18 cellular contexts compared by ENCODE assay signal in genomic region chr22:20865331-20865730, GRCh38. TPM values are rescaled to one million over a fixed set of nuclear protein-coding genes. Genes with fewer than 3 reads are reported as not detected.
DNase-seq lines count a peak whose midpoint lies in the region; ATAC-seq and TF ChIP-seq lines count a peak whose summit lies in the region.
"Had no signal": no experiment of that assay in that cellular context is flagged by ENCODE, and none has a peak within 500 bp of the region (broad histone marks: within the 10 kb centered on the region; RNA-seq: fewer than 3 reads in every experiment).

No MANE protein-coding gene starts in this region.

- no peak overlapping the region for H2BK20ac ChIP-seq in IMR-90 (ENCODE audit: low read depth, low read length)

- in situ Hi-C loops in IMR-90 (cut with MboI; ENCODE audit: low sequenced_read_pairs): no loop called here

- peaks cover 49% of the 10 kb centered on the region for H3K9me1 ChIP-seq in IMR-90 (ENCODE audit: insufficient read depth, low read length)

- H3K4me2 ChIP-seq in IMR-90 (ENCODE audit: low read depth, low read length) (no peak overlapping the region), hepatocyte (no peak overlapping the region)

- no peak overlapping the region for H2BK120ac ChIP-seq in IMR-90 (ENCODE audit: low read depth, low read length)

- no peak for DNase-seq in CD8-positive, alpha-beta memory T cell
- DNase-seq in IMR-90 (no peak), hepatocyte (ENCODE audit: low spot score) (no peak), HPDE6-E6E7 (ENCODE audit: extremely low spot score) (no peak), caudate nucleus (lab: John Stamatoyannopoulos, UW) (no peak)
- no peak for DNase-seq in stimulated activated effector memory CD8-positive, alpha-beta T cell treated with anti-CD3 and anti-CD28 coated beads, Interleukin-12 subunit alpha, Interleukin-12 subunit beta, amount 100 ng/mL, for 72 hours (ENCODE audit: low spot score in 2 of 2)
- DNase-seq: ACHN; BE2C; C1 segment of cervical spinal cord; CD4-positive, alpha-beta T cell; DMS153; DMS79; GDM1; KG1 had no signal

- dilution Hi-C loops in IMR-90 (cut with HindIII; ENCODE audit: low sequenced_read_pairs, unreplicated experiment): no loop called here

- H3K4ac ChIP-seq in IMR-90 (ENCODE audit: low read depth, low read length): no peak overlapping the region

- no peak overlapping the region for H3K9ac ChIP-seq in IMR-90 (ENCODE audit: low read depth, low read length)

- peak overlapping the region; percentile 10 for H2AK9ac ChIP-seq in IMR-90 (replicated peaks; ENCODE audit: low read depth, low read length, poor library complexity)

- no peak for TF ChIP-seq POLR2A in IMR-90 (IDR thresholded peaks at IDR 0.05; ENCODE audit: low read depth, low read length)

- CTCF ChIA-PET in CD8-positive, alpha-beta memory T cell (lab: Charles Lee): no interaction called here
- CTCF ChIA-PET in IMR-90 (lab: Yijun Ruan, JAX): interaction anchor here (1.2 to 1.4 kb wide), 2 partner anchors 8 to 20 kb away, joined by 3 to 5 read pairs; no protein-coding TSS in a partner anchor

- no peaks in the 10 kb centered on the region for H3K9me3 ChIP-seq in CD8-positive, alpha-beta memory T cell (ENCODE audit: low read length)
- H3K9me3 ChIP-seq in IMR-90 (ENCODE audit: control insufficient read depth, insufficient read depth, low read length): no peaks in the 10 kb centered on the region
- H3K9me3 ChIP-seq in hepatocyte (ENCODE audit: low read depth): no peaks in the 10 kb centered on the region
- H3K9me3 ChIP-seq: BE2C, HAP-1 had no signal

- TF ChIP-seq RAD21 in IMR-90 (IDR thresholded peaks at IDR 0.05; ENCODE audit: low read length): no peak

- H3K4me1 ChIP-seq in CD8-positive, alpha-beta memory T cell (ENCODE audit: insufficient read depth, low read length): peaks cover 48% of the 10 kb centered on the region
- peaks cover 25% of the 10 kb centered on the region for H3K4me1 ChIP-seq in IMR-90 (ENCODE audit: control insufficient read depth, insufficient read depth, low read length)
- peaks cover 25% of the 10 kb centered on the region for H3K4me1 ChIP-seq in hepatocyte (ENCODE audit: insufficient read depth)
- H3K4me1 ChIP-seq: HAP-1 had no signal

- H2BK5ac ChIP-seq in IMR-90 (ENCODE audit: low read depth, low read length, poor library complexity, severe bottlenecking): no peak overlapping the region

- H3K27me3 ChIP-seq in CD8-positive, alpha-beta memory T cell (ENCODE audit: insufficient read depth, low read length, poor library complexity, severe bottlenecking): no peaks in the 10 kb centered on the region
- H3K27me3 ChIP-seq in IMR-90 (ENCODE audit: control insufficient read depth, insufficient read depth, low read length) (no peaks in the 10 kb centered on the region), hepatocyte (no peaks in the 10 kb centered on the region)
- H3K27me3 ChIP-seq: BE2C had no signal

- no peak overlapping the region for H2BK15ac ChIP-seq in IMR-90 (ENCODE audit: low read depth, low read length)

- H3K36me3 ChIP-seq in CD8-positive, alpha-beta memory T cell (ENCODE audit: insufficient read depth, low read length): peaks cover 3% of the 10 kb centered on the region
- H3K36me3 ChIP-seq in IMR-90 (ENCODE audit: control insufficient read depth, insufficient read depth, low read length) (peaks cover 14% of the 10 kb centered on the region), hepatocyte (replicated peaks; ENCODE audit: insufficient read depth, low read depth) (no peaks in the 10 kb centered on the region)

- no TSS peak for BruUV-seq in IMR-90 (replicated peaks; lab: Mats Ljungman, UMichigan)

- H3K4me3 Mint-ChIP-seq in CD8-positive, alpha-beta memory T cell: no peak overlapping the region
- H3K4me3 Mint-ChIP-seq in stimulated activated effector memory CD8-positive, alpha-beta T cell treated with anti-CD3 and anti-CD28 coated beads, Interleukin-12 subunit alpha, Interleukin-12 subunit beta, amount 100 ng/mL, for 72 hours: no peak overlapping the region
- H3K4me3 Mint-ChIP-seq: CD4-positive, alpha-beta T cell; IgD-negative memory B cell had no signal

- H2AFZ ChIP-seq in IMR-90 (replicated peaks; ENCODE audit: low read length, poor library complexity) (no peak overlapping the region), hepatocyte (no peak overlapping the region)

- H3K79me1 ChIP-seq in IMR-90 (ENCODE audit: low read depth in 1 of 2, low read length in 2 of 2): peaks cover 37 to 78% of the 10 kb centered on the region in 2 experiments; a peak in 3 of 4 replicates

- peaks cover 20% of the 10 kb centered on the region for H4K20me1 ChIP-seq in IMR-90 (ENCODE audit: insufficient read depth, low read length)
- no peaks in the 10 kb centered on the region for H4K20me1 ChIP-seq in hepatocyte (ENCODE audit: insufficient read depth, poor library complexity, severe bottlenecking)

- H3K9me3 Mint-ChIP-seq in CD8-positive, alpha-beta memory T cell: no peaks in the 10 kb centered on the region
- H3K9me3 Mint-ChIP-seq in stimulated activated effector memory CD8-positive, alpha-beta T cell treated with anti-CD3 and anti-CD28 coated beads, Interleukin-12 subunit alpha, Interleukin-12 subunit beta, amount 100 ng/mL, for 72 hours: no peaks in the 10 kb centered on the region
- H3K9me3 Mint-ChIP-seq: CD4-positive, alpha-beta T cell had no signal

- peak overlapping the region; percentile 14 for H3K27ac ChIP-seq in CD8-positive, alpha-beta memory T cell (ENCODE audit: low read depth, low read length)
- H3K27ac ChIP-seq in IMR-90 (ENCODE audit: insufficient read depth, low read length) (no peak overlapping the region), hepatocyte (peak overlapping the region; percentile 86), caudate nucleus (ENCODE audit: low read depth, low read length) (no peak overlapping the region)
- H3K27ac ChIP-seq: HL-60 had no signal

- H3K79me2 ChIP-seq in hepatocyte: peaks cover 59% of the 10 kb centered on the region

- peaks cover 0 to 66% (median 12%) of the 10 kb centered on the region in 3 donors for H3K36me3 Mint-ChIP-seq in CD8-positive, alpha-beta memory T cell
- peaks cover 53% of the 10 kb centered on the region for H3K36me3 Mint-ChIP-seq in stimulated activated effector memory CD8-positive, alpha-beta T cell treated with anti-CD3 and anti-CD28 coated beads, Interleukin-12 subunit alpha, Interleukin-12 subunit beta, amount 100 ng/mL, for 72 hours

- H3K27ac Mint-ChIP-seq in CD8-positive, alpha-beta memory T cell: peak overlapping the region in 2 of 8 donors; percentile 47 to 54
- peak overlapping the region; percentile 86 for H3K27ac Mint-ChIP-seq in stimulated activated effector memory CD8-positive, alpha-beta T cell treated with anti-CD3 and anti-CD28 coated beads, Interleukin-12 subunit alpha, Interleukin-12 subunit beta, amount 100 ng/mL, for 72 hours
- H3K27ac Mint-ChIP-seq: CD4-positive, alpha-beta T cell had no signal

- H4K5ac ChIP-seq in IMR-90 (ENCODE audit: low read depth, low read length): no peak overlapping the region

- no peak overlapping the region for H4K91ac ChIP-seq in IMR-90 (ENCODE audit: insufficient read depth, low read depth, low read length)

- no peaks in the 10 kb centered on the region for H3K9me2 ChIP-seq in hepatocyte (replicated peaks; ENCODE audit: insufficient read depth)

- intact Hi-C loops in IMR-90 (cut with micrococcal nuclease): no loop called here

- TF ChIP-seq CTCF in IMR-90 (conservative IDR thresholded peaks at IDR 0.05; ENCODE audit: low read depth, low read length) (no peak), hepatocyte (IDR thresholded peaks at IDR 0.05; ENCODE audit: poor library complexity) (no peak)

- no peak overlapping the region for H4K8ac ChIP-seq in IMR-90 (ENCODE audit: low read depth in 2 of 2, low read length in 2 of 2)

- no peaks in the 10 kb centered on the region for H3K27me3 Mint-ChIP-seq in CD8-positive, alpha-beta memory T cell
- H3K27me3 Mint-ChIP-seq: CD4-positive, alpha-beta T cell; IgD-negative memory B cell had no signal

- no peak overlapping the region for H3K56ac ChIP-seq in IMR-90 (ENCODE audit: extremely low read depth, insufficient read depth, low read length)

- no peak overlapping the region for H2AK5ac ChIP-seq in IMR-90 (ENCODE audit: low read depth, low read length)

- peaks cover 28 to 71% (median 36%) of the 10 kb centered on the region in 3 donors for H3K4me1 Mint-ChIP-seq in CD8-positive, alpha-beta memory T cell
- H3K4me1 Mint-ChIP-seq in stimulated activated effector memory CD8-positive, alpha-beta T cell treated with anti-CD3 and anti-CD28 coated beads, Interleukin-12 subunit alpha, Interleukin-12 subunit beta, amount 100 ng/mL, for 72 hours: peaks cover 60% of the 10 kb centered on the region

- ATAC-seq in IMR-90 (ENCODE audit: low read depth): no peak
- no peak for ATAC-seq in stimulated activated effector memory CD8-positive, alpha-beta T cell treated with anti-CD3 and anti-CD28 coated beads, Interleukin-12 subunit alpha, Interleukin-12 subunit beta, amount 100 ng/mL, for 72 hours
- ATAC-seq in GM21529 (IDR thresholded peaks at IDR 0.05; ENCODE audit: unreplicated experiment): no peak

- 100% methylated on average over 1 of the region's 3 CpGs; no CpG with 5 or more reads in 1 of the 2 experiments for WGBS in IMR-90 (ENCODE audit: extremely low coverage in 2 of 2, insufficient read length in 1 of 2), 2 experiments
- WGBS in hepatocyte (ENCODE audit: low lambda C conversion rate, missing lambda C conversion rate): 96% methylated on average over 3 of the region's 3 CpGs

- H3K14ac ChIP-seq in IMR-90 (replicated peaks; ENCODE audit: low read depth, low read length): no peak overlapping the region

- H3K18ac ChIP-seq in IMR-90 (ENCODE audit: low read depth, low read length): no peak overlapping the region

- no peak overlapping the region for H3K4me3 ChIP-seq in CD8-positive, alpha-beta memory T cell (ENCODE audit: low read length)
- H3K4me3 ChIP-seq in IMR-90 (ENCODE audit: insufficient read depth, low read depth, low read length): no peak overlapping the region
- no peak overlapping the region for H3K4me3 ChIP-seq in hepatocyte
- H3K4me3 ChIP-seq: HAP-1 had no signal

- POLR2A ChIA-PET in CD8-positive, alpha-beta memory T cell (lab: Charles Lee): no interaction called here
- POLR2A ChIA-PET in IMR-90 (lab: Charles Lee; ENCODE audit: unreplicated experiment): no interaction called here

- peak overlapping the region; percentile 37; the same call in 1 of the 2 replicates for H3K23ac ChIP-seq in IMR-90 (ENCODE audit: low read depth, low read length)

RNA-seq across cellular contexts. Expression of gene SNAP29, which starts 6.5 kb away (rescaled TPM):
- 10 to 100 TPM; 21.9 to 23.3 TPM for total RNA-seq in CD8-positive, alpha-beta memory T cell
- polyA plus RNA-seq in CD8-positive, alpha-beta memory T cell: 26.0 TPM
- total RNA-seq in IMR-90 (2012; rRNA removed) (10.6 and 12.5 TPM in 2 replicates), hepatocyte (14.5 and 15.7 TPM in 2 replicates)
- polyA plus RNA-seq in IMR-90 (2012; rRNA removed) (29.5 and 30.0 TPM in 2 replicates), hepatocyte (34.3 and 41.0 TPM in 2 replicates)
- 11.1 and 11.3 TPM in 2 replicates for polyA plus RNA-seq in IMR-90 (2012; cell fraction: cytosol; rRNA removed)
- 3.2 and 13.2 TPM in 2 replicates for polyA plus RNA-seq in IMR-90 (2012; cell fraction: nucleus; rRNA removed; ENCODE audit: low replicate concordance)

RNA-seq across cellular contexts. Expression of gene PI4KA, which starts 6.7 kb away (rescaled TPM):
- 10 to 100 TPM; 64.9 to 65.5 TPM for total RNA-seq in CD8-positive, alpha-beta memory T cell
- 65.8 TPM for polyA plus RNA-seq in CD8-positive, alpha-beta memory T cell
- total RNA-seq in IMR-90 (2012; rRNA removed): 16.8 and 18.6 TPM in 2 replicates
- polyA plus RNA-seq in IMR-90 (2012; rRNA removed): 35.5 and 39.3 TPM in 2 replicates
- polyA plus RNA-seq in IMR-90 (2012; cell fraction: cytosol; rRNA removed): 20.8 and 29.0 TPM in 2 replicates
- polyA plus RNA-seq in IMR-90 (2012; cell fraction: nucleus; rRNA removed; ENCODE audit: low replicate concordance): 65.8 and 113 TPM in 2 replicates
- total RNA-seq in hepatocyte: 59.1 and 62.2 TPM in 2 replicates
- 75.7 and 80.5 TPM in 2 replicates for polyA plus RNA-seq in hepatocyte

RNA-seq across cellular contexts. Expression of gene CRKL, which starts 51.9 kb away (rescaled TPM):
- total RNA-seq in CD8-positive, alpha-beta memory T cell: 10 to 100 TPM; 94.0 to 98.1 TPM
- 54.5 TPM for polyA plus RNA-seq in CD8-positive, alpha-beta memory T cell
- total RNA-seq in IMR-90 (2012; rRNA removed) (35.5 and 35.8 TPM in 2 replicates), hepatocyte (46.5 and 49.2 TPM in 2 replicates)
- polyA plus RNA-seq in IMR-90 (2012; rRNA removed) (18.7 and 20.6 TPM in 2 replicates), hepatocyte (30.7 and 31.8 TPM in 2 replicates)
- polyA plus RNA-seq in IMR-90 (2012; cell fraction: cytosol; rRNA removed): 10.2 and 12.1 TPM in 2 replicates
- polyA plus RNA-seq in IMR-90 (2012; cell fraction: nucleus; rRNA removed; ENCODE audit: low replicate concordance): 8.6 and 11.6 TPM in 2 replicates

Comparison
In these comparisons a context has a peak if more than half of its experiments do, and no peak if none do; other contexts are left out.
1. H3K27ac ChIP-seq: peak in CD8-positive, alpha-beta memory T cell (single experiment) and hepatocyte (single experiment); none in IMR-90 (single experiment) and caudate nucleus (single experiment).